18 cellular contexts compared by ENCODE assay signal in the genomic region with DNA sequence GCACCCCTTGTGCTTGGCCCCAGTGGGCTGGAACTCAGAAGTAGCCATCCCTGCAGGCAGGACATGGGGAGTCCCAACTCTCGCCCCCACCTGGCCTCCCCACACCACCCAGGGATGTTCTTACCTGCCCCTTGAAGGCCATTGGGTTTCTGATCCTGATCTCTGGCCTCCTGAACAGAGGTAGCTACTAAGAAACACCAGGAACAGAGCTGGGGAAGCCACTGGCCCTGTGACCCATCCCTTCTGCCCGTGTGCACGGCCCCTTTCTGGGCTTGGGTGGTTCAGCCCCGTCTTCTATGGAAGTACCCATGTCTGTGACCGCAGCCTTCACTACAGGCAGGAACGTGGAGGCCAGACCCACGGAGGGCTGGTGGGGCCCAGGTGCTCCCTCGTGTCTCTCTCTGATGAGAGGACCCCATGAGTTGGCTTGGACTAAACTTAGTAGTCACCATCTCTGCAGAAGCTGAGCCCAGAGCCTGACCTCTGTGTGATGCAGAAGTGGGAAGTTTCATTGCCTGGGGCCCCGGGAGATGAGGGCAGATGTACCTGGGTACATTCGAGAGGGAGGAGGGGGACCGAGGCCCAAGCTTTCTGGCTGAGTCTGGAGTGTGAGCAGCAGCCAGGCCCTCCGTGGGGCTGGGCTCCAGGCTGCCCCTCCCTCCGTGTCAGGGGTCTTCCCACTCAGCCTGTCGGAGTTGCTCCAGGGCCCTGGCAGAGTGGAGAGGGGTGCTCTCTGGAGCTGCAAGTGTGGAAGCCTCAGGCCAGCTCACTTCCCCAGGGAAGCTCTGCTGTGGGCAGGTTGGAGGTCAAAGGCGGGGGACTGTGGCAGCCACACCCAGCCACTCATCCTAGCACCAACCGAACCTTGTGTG.
DNase-seq lines count a peak whose midpoint lies in the region; ATAC-seq and TF ChIP-seq lines count a peak whose summit lies in the region.
"Had no signal": no experiment of that assay in that cellular context is flagged by ENCODE, and none has a peak within 500 bp of the region (broad histone marks: within the 10 kb centered on the region; RNA-seq: fewer than 3 reads in every experiment).

No MANE protein-coding gene starts in this region.

- H3K4me3 ChIP-seq in BLaER1 treated with 17β-estradiol and CSF1 and Interleukin-3, amounts not matched to agents 10 nM and 100 nM: peak overlapping the region in 7 of 10 experiments; percentile 77 to 91 (median 86); a peak in 11 of 20 replicates
- no peak overlapping the region for H3K4me3 ChIP-seq in CD4-positive, CD25-positive, alpha-beta regulatory T cell (ENCODE audit: low read depth, low read length)
- no peak overlapping the region for H3K4me3 ChIP-seq in right lobe of liver
- H3K4me3 ChIP-seq: left ventricle myocardium inferior, smooth muscle cell, testis had no signal

- ATAC-seq in CD4-positive, CD25-positive, alpha-beta regulatory T cell (ENCODE audit: low read depth in 2 of 2): no peak
- ATAC-seq in SK-N-SH treated with all-trans-retinoic acid at 6 μM for 48 hours (no peak), right lobe of liver (no peak)

- peaks cover 9 to 25% (median 21%) of the 10 kb centered on the region in 11 experiments for H3K36me3 ChIP-seq in BLaER1 treated with 17β-estradiol and CSF1 and Interleukin-3, amounts not matched to agents 10 nM and 100 nM
- H3K36me3 ChIP-seq in CD4-positive, CD25-positive, alpha-beta regulatory T cell (ENCODE audit: control insufficient read depth, insufficient read depth, low read length): peaks cover 5% of the 10 kb centered on the region
- no peaks in the 10 kb centered on the region for H3K36me3 ChIP-seq in right lobe of liver

- peaks cover 10% of the 10 kb centered on the region for H3K36me3 Mint-ChIP-seq in CD4-positive, CD25-positive, alpha-beta regulatory T cell
- H3K36me3 Mint-ChIP-seq in activated T-helper 1 cell treated with anti-CD3 and anti-CD28 coated beads, Interleukin-12 subunit alpha, Interleukin-12 subunit beta, Interleukin-2, Interleukin-4 antibody, amounts not matched to agents 30 ng/mL and 10 ng/mL and 1 ng/mL, durations not matched to agents 14 hours and 24 hours and 36 hours (ENCODE audit: low read depth): peaks cover 21% of the 10 kb centered on the region
- no peaks in the 10 kb centered on the region for H3K36me3 Mint-ChIP-seq in neural crest cell (ENCODE audit: low read depth)

- peak overlapping the region; percentile 69 to 99 (median 76) for H3K27ac Mint-ChIP-seq in CD4-positive, CD25-positive, alpha-beta regulatory T cell
- peak overlapping the region; percentile 10 for H3K27ac Mint-ChIP-seq in activated T-helper 1 cell treated with anti-CD3 and anti-CD28 coated beads, Interleukin-12 subunit alpha, Interleukin-12 subunit beta, Interleukin-2, Interleukin-4 antibody, amounts not matched to agents 30 ng/mL and 10 ng/mL and 1 ng/mL, durations not matched to agents 14 hours and 24 hours and 36 hours
- H3K27ac Mint-ChIP-seq in neural crest cell (ENCODE audit: unreplicated experiment): peak overlapping the region; percentile 75

- peaks cover 0 to 19% (median 5%) of the 10 kb centered on the region in 11 experiments; a peak in 9 of 22 replicates for H4K20me1 ChIP-seq in BLaER1 treated with 17β-estradiol and CSF1 and Interleukin-3, amounts not matched to agents 10 nM and 100 nM

- H3K27ac ChIP-seq in BLaER1 treated with 17β-estradiol and CSF1 and Interleukin-3, amounts not matched to agents 10 nM and 100 nM: peak overlapping the region in 10 of 11 experiments; percentile 89 to 99 (median 93); a peak in 19 of 22 replicates
- H3K27ac ChIP-seq in CD4-positive, CD25-positive, alpha-beta regulatory T cell (ENCODE audit: insufficient read depth, low read length, poor library complexity, severe bottlenecking): no peak overlapping the region
- no peak overlapping the region for H3K27ac ChIP-seq in right lobe of liver
- H3K27ac ChIP-seq: left ventricle myocardium inferior, testis had no signal

- WGBS in right lobe of liver (ENCODE audit: insufficient coverage, low coverage, low lambda C conversion rate, missing lambda C conversion rate): 80% methylated on average over 6 of the region's 16 CpGs

- peaks cover 60 to 78% (median 69%) of the 10 kb centered on the region in 10 experiments for H3K4me1 ChIP-seq in BLaER1 treated with 17β-estradiol and CSF1 and Interleukin-3, amounts not matched to agents 10 nM and 100 nM
- H3K4me1 ChIP-seq in CD4-positive, CD25-positive, alpha-beta regulatory T cell (ENCODE audit: control insufficient read depth, insufficient read depth, low read length, poor library complexity, severe bottlenecking): peaks cover 40% of the 10 kb centered on the region
- no peaks in the 10 kb centered on the region for H3K4me1 ChIP-seq in right lobe of liver

- peak overlapping the region in 3 of 4 donors; percentile 51 to 61 (median 59) for H3K4me3 Mint-ChIP-seq in CD4-positive, CD25-positive, alpha-beta regulatory T cell
- no peak overlapping the region for H3K4me3 Mint-ChIP-seq in activated T-helper 1 cell treated with anti-CD3 and anti-CD28 coated beads, Interleukin-12 subunit alpha, Interleukin-12 subunit beta, Interleukin-2, Interleukin-4 antibody, amounts not matched to agents 30 ng/mL and 10 ng/mL and 1 ng/mL, durations not matched to agents 14 hours and 24 hours and 36 hours
- H3K4me3 Mint-ChIP-seq in neural crest cell: no peak overlapping the region

- no peak for TF ChIP-seq POLR2A in right lobe of liver (IDR thresholded peaks at IDR 0.05)

- peak overlapping the region in 10 of 11 experiments; percentile 89 to 95 (median 93); a peak in 17 of 22 replicates for H3K9ac ChIP-seq in BLaER1 treated with 17β-estradiol and CSF1 and Interleukin-3, amounts not matched to agents 10 nM and 100 nM

- no peak for DNase-seq in CD4-positive, CD25-positive, alpha-beta regulatory T cell
- DNase-seq in activated T-helper 1 cell treated with anti-CD3 and anti-CD28 coated beads, Interleukin-12 subunit alpha, Interleukin-12 subunit beta, Interleukin-2, Interleukin-4 antibody, amounts not matched to agents 30 ng/mL and 10 ng/mL and 1 ng/mL, durations not matched to agents 14 hours and 24 hours and 36 hours (ENCODE audit: low spot score): no peak
- DNase-seq in neural crest cell (ENCODE audit: low read depth, low spot score): no peak
- no peak for DNase-seq in right lobe of liver
- DNase-seq in activated effector memory CD4-positive, alpha-beta T cell treated with anti-CD3 and anti-CD28 coated beads, Interleukin-2, amount 50 U/mL, for 16 hours: no peak
- DNase-seq: activated T-cell treated with anti-CD3 and anti-CD28 coated beads, Interleukin-2, amount 50 U/mL, for 1 hour; amniotic stem cell; caudate nucleus; Karpas-422; left ventricle myocardium inferior; NCI-H1105 treated with DMSO at 0.1 percent for 48 hours; NCI-H2107; NCI-H524 treated with DMSO at 0.1 percent for 48 hours; stimulated activated CD8-positive, alpha-beta memory T cell treated with anti-CD3 and anti-CD28 coated beads, Interleukin-4, amount 100 ng/mL, for 48 hours; testis had no signal

- intact Hi-C loops in activated T-helper 1 cell treated with anti-CD3 and anti-CD28 coated beads, Interleukin-12 subunit alpha, Interleukin-12 subunit beta, Interleukin-2, Interleukin-4 antibody, amounts not matched to agents 30 ng/mL and 10 ng/mL and 1 ng/mL, durations not matched to agents 14 hours and 24 hours and 36 hours (cut with micrococcal nuclease): loop anchor here (5.0 kb wide), 1 partner anchor 1422 kb away; a partner anchor contains a TSS
- intact Hi-C loops in right lobe of liver (cut with DNase I): no loop called here

- no peaks in the 10 kb centered on the region for H3K27me3 ChIP-seq in BLaER1 treated with 17β-estradiol and CSF1 and Interleukin-3, amounts not matched to agents 10 nM and 100 nM
- H3K27me3 ChIP-seq in CD4-positive, CD25-positive, alpha-beta regulatory T cell (ENCODE audit: control insufficient read depth, insufficient read depth, low read length): no peaks in the 10 kb centered on the region
- no peaks in the 10 kb centered on the region for H3K27me3 ChIP-seq in right lobe of liver
- H3K27me3 ChIP-seq: testis had no signal

- peak overlapping the region; percentile 89 to 100 (median 98) for H3K4me2 ChIP-seq in BLaER1 treated with 17β-estradiol and CSF1 and Interleukin-3, amounts not matched to agents 10 nM and 100 nM
- H3K4me2 ChIP-seq: smooth muscle cell had no signal

- no peaks in the 10 kb centered on the region for H3K9me3 ChIP-seq in BLaER1 treated with 17β-estradiol and CSF1 and Interleukin-3, amounts not matched to agents 10 nM and 100 nM (replicated peaks in 1 of 11)
- no peaks in the 10 kb centered on the region for H3K9me3 ChIP-seq in CD4-positive, CD25-positive, alpha-beta regulatory T cell (ENCODE audit: control insufficient read depth in 2 of 2, low read length in 2 of 2)
- H3K9me3 ChIP-seq in right lobe of liver: no peaks in the 10 kb centered on the region
- H3K9me3 ChIP-seq: left ventricle myocardium inferior, testis had no signal

- TF ChIP-seq CTCF in neural crest cell (conservative IDR thresholded peaks at IDR 0.05) (no peak), right lobe of liver (IDR thresholded peaks at IDR 0.05) (no peak)

- no peaks in the 10 kb centered on the region for H3K27me3 Mint-ChIP-seq in CD4-positive, CD25-positive, alpha-beta regulatory T cell
- no peaks in the 10 kb centered on the region for H3K27me3 Mint-ChIP-seq in activated T-helper 1 cell treated with anti-CD3 and anti-CD28 coated beads, Interleukin-12 subunit alpha, Interleukin-12 subunit beta, Interleukin-2, Interleukin-4 antibody, amounts not matched to agents 30 ng/mL and 10 ng/mL and 1 ng/mL, durations not matched to agents 14 hours and 24 hours and 36 hours (ENCODE audit: insufficient read depth)
- H3K27me3 Mint-ChIP-seq in neural crest cell (ENCODE audit: low read depth): no peaks in the 10 kb centered on the region

- H3K4me1 Mint-ChIP-seq in CD4-positive, CD25-positive, alpha-beta regulatory T cell: peaks cover 6 to 44% (median 28%) of the 10 kb centered on the region in 4 donors
- H3K4me1 Mint-ChIP-seq in activated T-helper 1 cell treated with anti-CD3 and anti-CD28 coated beads, Interleukin-12 subunit alpha, Interleukin-12 subunit beta, Interleukin-2, Interleukin-4 antibody, amounts not matched to agents 30 ng/mL and 10 ng/mL and 1 ng/mL, durations not matched to agents 14 hours and 24 hours and 36 hours (ENCODE audit: low read depth): peaks cover 30% of the 10 kb centered on the region
- H3K4me1 Mint-ChIP-seq in neural crest cell: peaks cover 11% of the 10 kb centered on the region

- no peaks in the 10 kb centered on the region for H3K9me3 Mint-ChIP-seq in CD4-positive, CD25-positive, alpha-beta regulatory T cell
- no peaks in the 10 kb centered on the region for H3K9me3 Mint-ChIP-seq in activated T-helper 1 cell treated with anti-CD3 and anti-CD28 coated beads, Interleukin-12 subunit alpha, Interleukin-12 subunit beta, Interleukin-2, Interleukin-4 antibody, amounts not matched to agents 30 ng/mL and 10 ng/mL and 1 ng/mL, durations not matched to agents 14 hours and 24 hours and 36 hours
- H3K9me3 Mint-ChIP-seq in neural crest cell: no peaks in the 10 kb centered on the region

TF ChIP-seq in SK-N-SH treated with all-trans-retinoic acid at 6 μM for 48 hours, 23 proteins besides CTCF, POLR2A, EP300 and RAD21 (continues in another document):
- no peak for TF ChIP-seq ESRRG (CRISPR knock-in tag; IDR thresholded peaks at IDR 0.05)

Comparison
In these comparisons a context has a peak if more than half of its experiments do, and no peak if none do; other contexts are left out.
1. H3K27ac ChIP-seq: peak in BLaER1 treated with 17β-estradiol and CSF1 and Interleukin-3, amounts not matched to agents 10 nM and 100 nM (10 of 11); none in CD4-positive, CD25-positive, alpha-beta regulatory T cell (single experiment) and right lobe of liver (0 of 3).
2. H3K4me3 ChIP-seq: peak in BLaER1 treated with 17β-estradiol and CSF1 and Interleukin-3, amounts not matched to agents 10 nM and 100 nM (7 of 10); none in CD4-positive, CD25-positive, alpha-beta regulatory T cell (single experiment) and right lobe of liver (0 of 3).
3. H3K27ac Mint-ChIP-seq: peak in every context shown above with its lines; median percentile 76 in CD4-positive, CD25-positive, alpha-beta regulatory T cell; 75 in neural crest cell; 10 in activated T-helper 1 cell treated with anti-CD3 and anti-CD28 coated beads, Interleukin-12 subunit alpha, Interleukin-12 subunit beta, Interleukin-2, Interleukin-4 antibody, amounts not matched to agents 30 ng/mL and 10 ng/mL and 1 ng/mL, durations not matched to agents 14 hours and 24 hours and 36 hours.
4. H3K4me3 Mint-ChIP-seq: peak in CD4-positive, CD25-positive, alpha-beta regulatory T cell (3 of 4); none in activated T-helper 1 cell treated with anti-CD3 and anti-CD28 coated beads, Interleukin-12 subunit alpha, Interleukin-12 subunit beta, Interleukin-2, Interleukin-4 antibody, amounts not matched to agents 30 ng/mL and 10 ng/mL and 1 ng/mL, durations not matched to agents 14 hours and 24 hours and 36 hours (single experiment) and neural crest cell (single experiment).